24 cellular contexts compared by ENCODE assay signal in the genomic region with DNA sequence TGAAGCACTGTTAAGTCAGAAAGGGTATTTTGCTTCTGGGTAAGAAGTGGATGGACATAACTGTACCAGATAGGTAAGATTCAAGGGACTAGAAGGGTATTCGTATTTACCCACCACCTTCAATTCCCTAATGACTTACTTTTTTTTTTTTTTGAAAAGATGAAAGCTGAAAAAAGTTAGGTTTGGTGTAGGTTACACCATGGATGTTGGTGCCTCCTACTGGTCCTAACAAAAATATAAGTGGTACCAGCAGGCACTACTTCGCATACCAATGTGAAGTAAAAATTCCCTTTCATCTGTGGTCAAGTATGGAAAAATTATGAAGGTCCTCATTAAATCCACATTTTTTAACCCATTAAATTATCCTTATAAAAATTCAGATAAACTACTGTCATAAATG. TPM values are rescaled to one million over a fixed set of nuclear protein-coding genes. Genes with fewer than 3 reads are reported as not detected.
DNase-seq lines count a peak whose midpoint lies in the region; ATAC-seq, FAIRE-seq and TF ChIP-seq lines count a peak whose summit lies in the region.
"Had no signal": no experiment of that assay in that cellular context is flagged by ENCODE, and none has a peak within 500 bp of the region (broad histone marks: within the 10 kb centered on the region; RNA-seq: fewer than 3 reads in every experiment).

No MANE protein-coding gene starts in this region.

- no TSS peak for BruUV-seq in GM12878 (replicated peaks; lab: Mats Ljungman, UMichigan)

- H3K4me2 ChIP-seq in Karpas-422 (ENCODE audit: low read depth, low read length, poor library complexity, severe bottlenecking) (no peak overlapping the region), GM12878 (ENCODE audit: control insufficient read depth, insufficient read depth) (peak overlapping the region; percentile 12; the same call in 1 of the 2 replicates)
- H3K4me2 ChIP-seq: A549 had no signal

- in situ Hi-C loops in GM12878 (cut with MboI) = no loop called here

- RAD21 ChIA-PET in GM12878 (lab: Charles Lee; ENCODE audit: unreplicated experiment) = no interaction called here

- TF ChIP-seq CTCF in BE2C (IDR thresholded peaks at IDR 0.05; ENCODE audit: low read depth, low read length) (peak; percentile 38), GM12878 (IDR thresholded peaks at IDR 0.05 in 2 of 3, conservative IDR thresholded peaks at IDR 0.05 in 1 of 3; ENCODE audit: control insufficient read depth in 2 of 3, extremely low read depth in 1 of 3, insufficient read depth in 1 of 3, low read depth in 3 of 3, low read length in 3 of 3) (peak in 1 of 3 experiments; percentile 8; a peak in 1 of 6 replicates), glutamatergic neuron (IDR thresholded peaks at IDR 0.05; ENCODE audit: partially characterized antibody, unreplicated experiment) (peak; percentile 35)

- SMC1A ChIA-PET in GM12878 (lab: Charles Lee; ENCODE audit: uncharacterized antibody, unreplicated experiment) = interaction anchor here (0.9 kb wide), 1 partner anchor 131 kb away, joined by 3 read pairs; no protein-coding TSS in a partner anchor

- peaks cover 8% of the 10 kb centered on the region for H3K4me1 Mint-ChIP-seq in glutamatergic neuron (ENCODE audit: low read depth, unreplicated experiment)

- H3K36me3 ChIP-seq in BE2C (peaks cover 38% of the 10 kb centered on the region), Karpas-422 (ENCODE audit: insufficient read depth, low read length) (peaks cover 68% of the 10 kb centered on the region), GM12878 (ENCODE audit: control insufficient read depth in 2 of 2, insufficient read depth in 2 of 2, low read length in 1 of 2) (peaks cover 0 to 8% of the 10 kb centered on the region in 2 experiments; a peak in 2 of 4 replicates)
- H3K36me3 ChIP-seq: right lobe of liver had no signal

- TF ChIP-seq POLR2A in GM12878 (IDR thresholded peaks at IDR 0.05; ENCODE audit: low read depth, low read length) = no peak

- TF ChIP-seq EP300 in GM12878 (IDR thresholded peaks at IDR 0.05; ENCODE audit: borderline replicate concordance in 1 of 2, control insufficient read depth in 1 of 2, low read depth in 2 of 2, low read length in 2 of 2) = no peak

- no peaks in the 10 kb centered on the region for H3K27me3 Mint-ChIP-seq in glutamatergic neuron (ENCODE audit: unreplicated experiment)

- intact Hi-C loops in GM12878 (cut with micrococcal nuclease; ENCODE audit: unreplicated experiment) = loop anchor here (10.0 kb wide), 1 partner anchor 343 kb away; no protein-coding TSS in a partner anchor

- H3K9ac ChIP-seq in Karpas-422 (ENCODE audit: low read length) (no peak overlapping the region), GM12878 (ENCODE audit: control insufficient read depth, insufficient read depth, low read length) (no peak overlapping the region)

- H3K36me3 Mint-ChIP-seq in glutamatergic neuron (ENCODE audit: unreplicated experiment) = no peaks in the 10 kb centered on the region

- no peaks in the 10 kb centered on the region for H3K4me1 ChIP-seq in BE2C
- H3K4me1 ChIP-seq in Karpas-422 (ENCODE audit: low read length) = peaks cover 34% of the 10 kb centered on the region
- no peaks in the 10 kb centered on the region for H3K4me1 ChIP-seq in GM12878 (ENCODE audit: control insufficient read depth, insufficient read depth, low read length)

- H3K79me2 ChIP-seq in Karpas-422 (ENCODE audit: low read length) = peaks cover 100% of the 10 kb centered on the region
- H3K79me2 ChIP-seq in GM12878 (ENCODE audit: control insufficient read depth, insufficient read depth, low read length) = peaks cover 96% of the 10 kb centered on the region

- no peaks in the 10 kb centered on the region for H3K9me3 Mint-ChIP-seq in glutamatergic neuron (ENCODE audit: unreplicated experiment)

- H3K4me3 Mint-ChIP-seq in glutamatergic neuron (ENCODE audit: unreplicated experiment) = no peak overlapping the region
- H3K4me3 Mint-ChIP-seq: nephron had no signal

- no peak for TF ChIP-seq RAD21 in GM12878 (IDR thresholded peaks at IDR 0.05; ENCODE audit: insufficient read depth, low read depth, low read length)

- WGBS in GM12878 (ENCODE audit: insufficient coverage, insufficient replicate concordance, low lambda C conversion rate, missing lambda C conversion rate) = 63% methylated on average over 2 of the region's 2 CpGs

- no peak overlapping the region for H3K27ac Mint-ChIP-seq in glutamatergic neuron (ENCODE audit: unreplicated experiment)
- H3K27ac Mint-ChIP-seq: nephron had no signal

- H3K27ac ChIP-seq in Karpas-422 (ENCODE audit: low read length) (no peak overlapping the region), GM12878 (ENCODE audit: control insufficient read depth, insufficient read depth) (no peak overlapping the region)
- H3K27ac ChIP-seq: A549, heart right ventricle, right lobe of liver had no signal

- no peak overlapping the region for H3K4me3 ChIP-seq in BE2C (ENCODE audit: low read depth, low read length)
- no peak overlapping the region for H3K4me3 ChIP-seq in Karpas-422 (ENCODE audit: low read length)
- H3K4me3 ChIP-seq in GM12878 = no peak overlapping the region
- H3K4me3 ChIP-seq: A549, heart right ventricle, right lobe of liver had no signal

- POLR2A ChIA-PET in GM12878 (lab: Charles Lee) = interaction anchor here (0.6 kb wide), 2 partner anchors 40 to 59 kb away, joined by 4 to 6 read pairs; no protein-coding TSS in a partner anchor

- ATAC-seq in GM12878 (no peak), HG03571 (IDR thresholded peaks at IDR 0.05; ENCODE audit: unreplicated experiment) (no peak)
- ATAC-seq: A549, heart right ventricle, left lobe of liver had no signal

- no peaks in the 10 kb centered on the region for H3K9me2 ChIP-seq in Karpas-422 (replicated peaks; ENCODE audit: insufficient read depth, low read length)

- no peaks in the 10 kb centered on the region for H3K27me3 ChIP-seq in BE2C
- H3K27me3 ChIP-seq in Karpas-422 (ENCODE audit: low read length) = no peaks in the 10 kb centered on the region
- H3K27me3 ChIP-seq in GM12878 (replicated peaks in 1 of 2; ENCODE audit: control insufficient read depth in 2 of 2, insufficient read depth in 2 of 2, low read length in 1 of 2) = no peaks in the 10 kb centered on the region
- H3K27me3 ChIP-seq: heart right ventricle, right lobe of liver had no signal

- DNase-seq in BE2C = no peak
- peak; percentile 51 for DNase-seq in Karpas-422
- no peak for DNase-seq in GM12878 (ENCODE audit: low read depth, low spot score)
- DNase-seq in glutamatergic neuron = no peak
- no peak for DNase-seq in HPDE6-E6E7 (ENCODE audit: extremely low spot score)
- DNase-seq in stimulated activated naive CD4-positive, alpha-beta T cell treated with Interleukin-2 at 50 U/mL for 16 hours (lab: John Stamatoyannopoulos, UW) = no peak
- no peak for DNase-seq in activated CD8-positive, alpha-beta memory T cell treated with anti-CD3 and anti-CD28 coated beads for 24 hours
- DNase-seq: activated CD4-positive, alpha-beta T cell treated with anti-CD3 and anti-CD28 coated beads, Interleukin-2, amount 50 U/mL, for 48 hours; activated CD4-positive, CD25-positive, alpha-beta regulatory T cell; activated effector memory CD4-positive, alpha-beta T cell treated with anti-CD3 and anti-CD28 coated beads, Interleukin-2, amount 50 U/mL, for 16 hours; C1 segment of cervical spinal cord; Calu3; heart right ventricle; NCI-H1105 treated with DMSO at 0.1 percent for 48 hours; NCI-H2081 treated with DMSO at 0.1 percent for 48 hours; NCI-H446 treated with DMSO at 0.1 percent for 48 hours; posterior cingulate gyrus; right lobe of liver; stimulated activated CD4-positive, alpha-beta T cell treated with anti-CD3 and anti-CD28 coated beads, Interleukin-15, amount 100 ng/mL, for 24 hours had no signal

- peaks cover 76% of the 10 kb centered on the region for H4K20me1 ChIP-seq in Karpas-422 (ENCODE audit: insufficient read depth, low read depth, low read length)
- H4K20me1 ChIP-seq in GM12878 (ENCODE audit: control insufficient read depth, insufficient read depth) = no peaks in the 10 kb centered on the region; the same call in 1 of the 2 replicates

- CTCF ChIA-PET in GM12878 (lab: Yijun Ruan, JAX) = interaction anchor here (0.7 to 1.7 kb wide), 5 partner anchors 9 to 123 kb away, joined by 3 to 6 read pairs (median 3); no protein-coding TSS in a partner anchor

- H2AFZ ChIP-seq in Karpas-422 (ENCODE audit: low read length) (no peak overlapping the region), GM12878 (ENCODE audit: control insufficient read depth, low read depth, low read length) (no peak overlapping the region)

- H3K9me3 ChIP-seq in BE2C = no peaks in the 10 kb centered on the region
- H3K9me3 ChIP-seq in Karpas-422 (ENCODE audit: low read length) = no peaks in the 10 kb centered on the region
- H3K9me3 ChIP-seq in GM12878 (replicated peaks; ENCODE audit: control insufficient read depth, insufficient read depth, low read length) = peaks cover 3% of the 10 kb centered on the region; the same call in 2 of the 3 replicates
- H3K9me3 ChIP-seq: A549, right lobe of liver had no signal

- no peak for FAIRE-seq in GM12878 (lab: Jason Lieb, UNC)
- FAIRE-seq: A549, HTR-8/SVneo had no signal

RNA-seq across cellular contexts. Expression of gene ANKRD17, which starts 7.2 kb away (rescaled TPM):
- polyA plus RNA-seq in BE2C (2012; ENCODE audit: insufficient read depth, insufficient read length, low read depth) = 32.7 TPM
- 46.6 and 71.0 TPM in 2 replicates for total RNA-seq in Karpas-422 (2014; rRNA removed; shearing (Covaris generic); ENCODE audit: low replicate concordance)
- 109 and 113 TPM in 2 replicates for total RNA-seq in GM12878 (2013; cell fraction: nucleolus; rRNA removed)
- 30.8 and 31.0 TPM in 2 replicates for total RNA-seq in GM12878 (2014; rRNA removed)
- total RNA-seq in GM12878 (2014; rRNA removed; fragmentation: Illumina TruSeq; extraction: Trizol) = 33.7 and 35.5 TPM in 2 replicates
- total RNA-seq in GM12878 (2021) = 45.1 and 46.5 TPM in 2 replicates
- polyA plus RNA-seq in GM12878 (2011; ENCODE audit: low read depth) = 17.9 TPM
- polyA plus RNA-seq in GM12878 (2011; rRNA removed) = 36.3 and 43.1 TPM in 2 replicates
- polyA plus RNA-seq in GM12878 (2011; cell fraction: cytosol; rRNA removed) = 32.5 and 35.8 TPM in 2 replicates
- polyA plus RNA-seq in GM12878 (2011; cell fraction: nucleus; rRNA removed) = 40.3 and 47.5 TPM in 2 replicates
- polyA plus RNA-seq in GM12878 (2012) = 18.0 and 24.7 TPM in 2 replicates
- 40.2 and 45.8 TPM in 2 replicates for polyA plus RNA-seq in GM12878 (2014; fragmentation: Illumina TruSeq; extraction: Trizol)
- 10 to 100 TPM; 11.7 to 18.5 TPM for polyA plus RNA-seq in GM12878 (2014; fragmentation: Nextera tagmentation; extraction: Ambion mirVana)
- polyA plus RNA-seq in GM12878 (2014; rRNA removed) = 27.6 and 35.8 TPM in 2 replicates
- 10 to 100 TPM; 30.2 to 31.5 TPM for polyA plus RNA-seq in GM12878 (2016; fragmentation: Nextera tagmentation; extraction: Ambion mirVana)
- polyA minus RNA-seq in GM12878 (2011; rRNA and poly(A)+ RNA removed) = 95.5 and 143 TPM in 2 replicates
- 32.6 and 42.5 TPM in 2 replicates for polyA minus RNA-seq in GM12878 (2011; cell fraction: cytosol; rRNA and poly(A)+ RNA removed)
- polyA minus RNA-seq in GM12878 (2011; cell fraction: nucleus; rRNA and poly(A)+ RNA removed) = 43.5 and 68.0 TPM in 2 replicates
- total RNA-seq in glutamatergic neuron (ENCODE audit: unreplicated experiment) = 91.9 TPM
